8 cellular contexts compared by ENCODE assay signal in genomic region chr7:139725077-139725476, GRCh38. TPM values are rescaled to one million over a fixed set of nuclear protein-coding genes. Genes with fewer than 3 reads are reported as not detected.
DNase-seq lines count a peak whose midpoint lies in the region; ATAC-seq lines count a peak whose summit lies in the region.

No MANE protein-coding gene starts in this region.

- no peaks in the 10 kb centered on the region for H3K9me3 ChIP-seq in SJCRH30 (replicated peaks)

- H3K27me3 ChIP-seq in SJCRH30, result no peaks in the 10 kb centered on the region

- peaks cover 46% of the 10 kb centered on the region for H3K4me1 Mint-ChIP-seq in activated T-cell treated with anti-CD3 and anti-CD28 coated beads, Interleukin-2, amount 50 U/mL, for 24 hours (ENCODE audit: low read depth)
- peaks cover 54% of the 10 kb centered on the region for H3K4me1 Mint-ChIP-seq in activated T-cell treated with anti-CD3 and anti-CD28 coated beads, Interleukin-2, amount 50 U/mL, for 72 hours (ENCODE audit: low read depth)
- H3K4me1 Mint-ChIP-seq in natural killer cell treated with Interleukin-12 subunit alpha and Interleukin-12 subunit beta and Interleukin-15 and Interleukin-18, amount 100 ng/mL, for 72 hours (ENCODE audit: low read depth in 2 of 2), result peaks cover 49 to 56% of the 10 kb centered on the region in 2 donors

- no peak overlapping the region for H3K27ac ChIP-seq in SJCRH30
- no peak overlapping the region for H3K27ac ChIP-seq in substantia nigra (ENCODE audit: low read depth, low read length, poor library complexity, severe bottlenecking)

- no peaks in the 10 kb centered on the region for H3K36me3 ChIP-seq in SJCRH30

- no peak overlapping the region for H3K4me3 Mint-ChIP-seq in activated T-cell treated with anti-CD3 and anti-CD28 coated beads, Interleukin-2, amount 50 U/mL, for 24 hours
- no peak overlapping the region for H3K4me3 Mint-ChIP-seq in activated T-cell treated with anti-CD3 and anti-CD28 coated beads, Interleukin-2, amount 50 U/mL, for 72 hours
- H3K4me3 Mint-ChIP-seq in natural killer cell treated with Interleukin-12 subunit alpha and Interleukin-12 subunit beta and Interleukin-15 and Interleukin-18, amount 100 ng/mL, for 72 hours, result peak overlapping the region; percentile 25

- H3K27ac Mint-ChIP-seq in activated T-cell treated with anti-CD3 and anti-CD28 coated beads, Interleukin-2, amount 50 U/mL, for 24 hours, result no peak overlapping the region
- H3K27ac Mint-ChIP-seq in activated T-cell treated with anti-CD3 and anti-CD28 coated beads, Interleukin-2, amount 50 U/mL, for 72 hours, result no peak overlapping the region
- peak overlapping the region; percentile 93 to 95 for H3K27ac Mint-ChIP-seq in natural killer cell treated with Interleukin-12 subunit alpha and Interleukin-12 subunit beta and Interleukin-15 and Interleukin-18, amount 100 ng/mL, for 72 hours

- no peaks in the 10 kb centered on the region for H3K27me3 Mint-ChIP-seq in activated T-cell treated with anti-CD3 and anti-CD28 coated beads, Interleukin-2, amount 50 U/mL, for 24 hours
- no peaks in the 10 kb centered on the region for H3K27me3 Mint-ChIP-seq in activated T-cell treated with anti-CD3 and anti-CD28 coated beads, Interleukin-2, amount 50 U/mL, for 72 hours (ENCODE audit: low read depth)
- H3K27me3 Mint-ChIP-seq in natural killer cell treated with Interleukin-12 subunit alpha and Interleukin-12 subunit beta and Interleukin-15 and Interleukin-18, amount 100 ng/mL, for 72 hours, result no peaks in the 10 kb centered on the region

- peaks cover 15% of the 10 kb centered on the region for H3K36me3 Mint-ChIP-seq in activated T-cell treated with anti-CD3 and anti-CD28 coated beads, Interleukin-2, amount 50 U/mL, for 24 hours (ENCODE audit: low read depth)
- peaks cover 2% of the 10 kb centered on the region in 2 donors for H3K36me3 Mint-ChIP-seq in activated T-cell treated with anti-CD3 and anti-CD28 coated beads, Interleukin-2, amount 50 U/mL, for 72 hours (ENCODE audit: insufficient read depth in 2 of 2)
- H3K36me3 Mint-ChIP-seq in natural killer cell treated with Interleukin-12 subunit alpha and Interleukin-12 subunit beta and Interleukin-15 and Interleukin-18, amount 100 ng/mL, for 72 hours, result peaks cover 12% of the 10 kb centered on the region

- H3K4me3 ChIP-seq in SJCRH30, result no peak overlapping the region

- no peaks in the 10 kb centered on the region for H3K9me3 Mint-ChIP-seq in activated T-cell treated with anti-CD3 and anti-CD28 coated beads, Interleukin-2, amount 50 U/mL, for 24 hours
- no peaks in the 10 kb centered on the region for H3K9me3 Mint-ChIP-seq in activated T-cell treated with anti-CD3 and anti-CD28 coated beads, Interleukin-2, amount 50 U/mL, for 72 hours
- peaks cover 3% of the 10 kb centered on the region for H3K9me3 Mint-ChIP-seq in natural killer cell treated with Interleukin-12 subunit alpha and Interleukin-12 subunit beta and Interleukin-15 and Interleukin-18, amount 100 ng/mL, for 72 hours

- H3K4me1 ChIP-seq in SJCRH30, result peaks cover 3% of the 10 kb centered on the region; the same call in 1 of the 2 replicates

- peak; percentile 16 for DNase-seq in activated T-cell treated with anti-CD3 and anti-CD28 coated beads, Interleukin-2, amount 50 U/mL, for 24 hours
- no peak for DNase-seq in activated T-cell treated with anti-CD3 and anti-CD28 coated beads, Interleukin-2, amount 50 U/mL, for 72 hours
- DNase-seq in SJCRH30 (peak; percentile 47 to 62), NCI-H146 (lab: John Stamatoyannopoulos, UW) (no peak), substantia nigra (lab: John Stamatoyannopoulos, UW) (no peak), anterior cingulate cortex (lab: John Stamatoyannopoulos, UW) (no peak)
- DNase-seq in natural killer cell treated with Interleukin-12 subunit alpha and Interleukin-12 subunit beta and Interleukin-15 and Interleukin-18, amount 100 ng/mL, for 72 hours (ENCODE audit: low spot score), result no peak

- no peak for ATAC-seq in activated T-cell treated with anti-CD3 and anti-CD28 coated beads, Interleukin-2, amount 50 U/mL, for 72 hours (replicated peaks in 1 of 2)
- peak; percentile 76 for ATAC-seq in HG02973 (IDR thresholded peaks at IDR 0.05; ENCODE audit: unreplicated experiment)
- no peak for ATAC-seq in natural killer cell treated with Interleukin-12 subunit alpha and Interleukin-12 subunit beta and Interleukin-15 and Interleukin-18, amount 100 ng/mL, for 72 hours

RNA-seq across cellular contexts. Expression of gene HIPK2, which starts 52.7 kb away (rescaled TPM):
- total RNA-seq in activated T-cell treated with anti-CD3 and anti-CD28 coated beads, Interleukin-2, amount 50 U/mL, for 72 hours, result 10 to 100 TPM; 28.7 to 35.4 TPM
- total RNA-seq in SJCRH30 (2014; rRNA removed; shearing (Covaris generic)), result 17.2 and 17.9 TPM in 2 replicates
- 100 to 1,000 TPM; 152 to 245 TPM for total RNA-seq in natural killer cell treated with Interleukin-12 subunit alpha and Interleukin-12 subunit beta and Interleukin-15 and Interleukin-18, amount 100 ng/mL, for 72 hours

Comparison
In these comparisons a context has a peak if more than half of its experiments do, and no peak if none do; other contexts are left out.
1. DNase-seq: peak in activated T-cell treated with anti-CD3 and anti-CD28 coated beads, Interleukin-2, amount 50 U/mL, for 24 hours (single experiment) and SJCRH30 (2 of 2); none in activated T-cell treated with anti-CD3 and anti-CD28 coated beads, Interleukin-2, amount 50 U/mL, for 72 hours (0 of 2), natural killer cell treated with Interleukin-12 subunit alpha and Interleukin-12 subunit beta and Interleukin-15 and Interleukin-18, amount 100 ng/mL, for 72 hours (single experiment), NCI-H146 (single experiment), substantia nigra (0 of 49) and anterior cingulate cortex (0 of 58).
2. H3K27ac Mint-ChIP-seq: peak in natural killer cell treated with Interleukin-12 subunit alpha and Interleukin-12 subunit beta and Interleukin-15 and Interleukin-18, amount 100 ng/mL, for 72 hours (2 of 2); none in activated T-cell treated with anti-CD3 and anti-CD28 coated beads, Interleukin-2, amount 50 U/mL, for 24 hours (single experiment) and activated T-cell treated with anti-CD3 and anti-CD28 coated beads, Interleukin-2, amount 50 U/mL, for 72 hours (single experiment).